8 cellular contexts compared by ENCODE assay signal in genomic region chr3:15601046-15601398, GRCh38. TPM values are rescaled to one million over a fixed set of nuclear protein-coding genes. Genes with fewer than 3 reads are reported as not detected.
DNase-seq lines count a peak whose midpoint lies in the region; ATAC-seq and TF ChIP-seq lines count a peak whose summit lies in the region.

No MANE protein-coding gene starts in this region.

- peak overlapping the region; percentile 65 to 93 (median 79) for H3K4me3 ChIP-seq in skin epidermis

- DNase-seq in left cardiac atrium, result no peak
- no peak for DNase-seq in 8988T
- no peak for DNase-seq in NCI-H1417 (lab: John Stamatoyannopoulos, UW)
- DNase-seq in NCI-H1105 treated with DMSO at 0.1 percent for 48 hours (lab: John Stamatoyannopoulos, UW), result no peak

- no peak for TF ChIP-seq CTCF in VCaP (conservative IDR thresholded peaks at IDR 0.05)

- intact Hi-C loops in left cardiac atrium (cut with DNase I), result no loop called here

- peak; percentile 7 for ATAC-seq in GM18870 (IDR thresholded peaks at IDR 0.05; ENCODE audit: unreplicated experiment)
- ATAC-seq in HG02884 (IDR thresholded peaks at IDR 0.05; ENCODE audit: unreplicated experiment), result peak; percentile 5
- ATAC-seq in left cardiac atrium, result peak; percentile 9 to 18

- H3K27ac ChIP-seq in VCaP, result peak overlapping the region; percentile 96
- peak overlapping the region in 20 of 21 experiments; percentile 49 to 92 (median 82) for H3K27ac ChIP-seq in skin epidermis

RNA-seq across cellular contexts. Expression of gene HACL1, which starts 0.3 kb away (rescaled TPM):
- total RNA-seq in left cardiac atrium, result 10 to 100 TPM; 11.0 to 13.2 TPM

RNA-seq across cellular contexts. Expression of gene BTD, which starts 0.5 kb away (rescaled TPM):
- 10 to 100 TPM; 11.4 to 16.0 TPM for total RNA-seq in left cardiac atrium
